In the genomic region with DNA sequence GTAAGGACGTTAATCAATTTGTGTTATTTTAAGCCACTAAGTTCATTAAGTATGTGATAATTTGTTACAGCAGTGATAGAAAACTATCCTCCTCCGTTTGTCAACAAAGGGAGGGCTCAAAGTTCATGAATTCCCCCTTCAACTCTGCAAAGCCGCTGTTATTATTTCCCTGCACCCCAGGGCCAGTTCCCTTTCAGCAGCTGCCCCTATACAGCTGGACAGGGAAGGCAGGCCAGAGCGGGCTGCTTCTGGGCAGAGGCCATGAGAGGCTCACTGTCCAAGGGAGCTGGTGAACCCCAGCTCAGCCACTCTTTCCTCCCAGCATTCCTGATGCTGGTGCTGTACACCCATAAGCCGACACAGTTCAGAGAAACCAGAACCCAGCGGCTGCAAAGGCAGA, we compare ENCODE assay signal across 20 cellular contexts.
DNase-seq lines count a peak whose midpoint lies in the region; ATAC-seq and TF ChIP-seq lines count a peak whose summit lies in the region.
"Had no signal": no experiment of that assay in that cellular context is flagged by ENCODE, and none has a peak within 500 bp of the region (broad histone marks: within the 10 kb centered on the region; RNA-seq: fewer than 3 reads in every experiment).

No MANE protein-coding gene starts in this region.

- H3K9me3 ChIP-seq in liver (ENCODE audit: control insufficient read depth in 4 of 4, low read length in 3 of 4), result peaks cover 0 to 7% (median under 1%) of the 10 kb centered on the region in 4 donors
- H3K9me3 ChIP-seq: BE2C, HAP-1 had no signal

- no peak overlapping the region for H3K4me3 ChIP-seq in liver (ENCODE audit: low read depth in 1 of 3, low read length in 3 of 3)
- H3K4me3 ChIP-seq: GM12878, HAP-1 had no signal

- no peaks in the 10 kb centered on the region for H3K27me3 ChIP-seq in liver (ENCODE audit: control insufficient read depth in 4 of 4, insufficient read depth in 4 of 4, low read length in 3 of 4)
- H3K27me3 ChIP-seq: BE2C had no signal

- peaks cover 12% of the 10 kb centered on the region for H3K9me3 Mint-ChIP-seq in neural crest cell

- H3K4me1 Mint-ChIP-seq in neural crest cell, result peaks cover 16% of the 10 kb centered on the region
- H3K4me1 Mint-ChIP-seq: CD4-positive, CD25-positive, alpha-beta regulatory T cell; CD8-positive, alpha-beta memory T cell had no signal

- no peak overlapping the region for H3K27ac ChIP-seq in liver (ENCODE audit: low read depth in 1 of 2, low read length in 2 of 2)
- H3K27ac ChIP-seq: HL-60 had no signal

- peaks cover 7% of the 10 kb centered on the region for H3K36me3 Mint-ChIP-seq in neural crest cell (ENCODE audit: low read depth)
- H3K36me3 Mint-ChIP-seq: CD4-positive, CD25-positive, alpha-beta regulatory T cell had no signal

- H3K27ac Mint-ChIP-seq in neural crest cell (ENCODE audit: unreplicated experiment), result no peak overlapping the region
- H3K27ac Mint-ChIP-seq: CD8-positive, alpha-beta memory T cell had no signal

- WGBS in liver, result 47% methylated on average over 6 of the region's 6 CpGs

- ATAC-seq in GM21423 (IDR thresholded peaks at IDR 0.05; ENCODE audit: unreplicated experiment), result no peak
- ATAC-seq: GM12878 had no signal

- H3K4me3 Mint-ChIP-seq in neural crest cell, result peak overlapping the region; percentile 19
- H3K4me3 Mint-ChIP-seq: CD8-positive, alpha-beta memory T cell had no signal

- no peaks in the 10 kb centered on the region for H3K36me3 ChIP-seq in liver (ENCODE audit: control insufficient read depth in 4 of 4, insufficient read depth in 3 of 4, low read depth in 1 of 4, low read length in 3 of 4)
- H3K36me3 ChIP-seq: BE2C, HAP-1 had no signal

- no peaks in the 10 kb centered on the region for H3K27me3 Mint-ChIP-seq in neural crest cell (ENCODE audit: low read depth)
- H3K27me3 Mint-ChIP-seq: CD4-positive, CD25-positive, alpha-beta regulatory T cell; CD8-positive, alpha-beta memory T cell had no signal

- peak; percentile 22 for DNase-seq in globus pallidus (ENCODE audit: low spot score)
- no peak for DNase-seq in neural crest cell (ENCODE audit: low read depth, low spot score)
- no peak for DNase-seq in activated CD4-positive, alpha-beta T cell treated with anti-CD3 and anti-CD28 coated beads, Interleukin-2, amount 50 U/mL, for 4 hours
- no peak for DNase-seq in pons (ENCODE audit: low spot score)
- DNase-seq in NCI-H1436 (lab: John Stamatoyannopoulos, UW), result no peak
- DNase-seq: ACHN; BE2C; C1 segment of cervical spinal cord; CD4-positive, CD25-positive, alpha-beta regulatory T cell; CD8-positive, alpha-beta memory T cell; COR-L47; DMS 273 treated with DMSO at 0.1 percent for 48 hours; DMS53; DND-41; EL had no signal

- peaks cover 0 to 3% (median 0%) of the 10 kb centered on the region in 4 donors for H3K4me1 ChIP-seq in liver (ENCODE audit: control insufficient read depth in 4 of 4, insufficient read depth in 4 of 4, low read length in 3 of 4)
- H3K4me1 ChIP-seq: BE2C, HAP-1 had no signal

- no peak overlapping the region for H3K9ac ChIP-seq in liver (ENCODE audit: low read depth in 1 of 2, low read length in 2 of 2)

- TF ChIP-seq CTCF in liver (IDR thresholded peaks at IDR 0.05; ENCODE audit: low read depth, low read length, missing input control), result no peak
- TF ChIP-seq CTCF in neural crest cell (conservative IDR thresholded peaks at IDR 0.05), result no peak

- no peak for TF ChIP-seq RAD21 in liver (IDR thresholded peaks at IDR 0.05)

TF ChIP-seq in liver, 16 proteins besides CTCF, POLR2A, EP300 and RAD21:
- TF ChIP-seq GABPA (IDR thresholded peaks at IDR 0.05 in 1 of 2, conservative IDR thresholded peaks at IDR 0.05 in 1 of 2) (no peak), HNF4A (conservative IDR thresholded peaks at IDR 0.05) (peak; percentile 10 to 35), NR2F2 (IDR thresholded peaks at IDR 0.05) (no peak), HNF4G (IDR thresholded peaks at IDR 0.05) (no peak)
